Comparison of ENCODE assay signal across 12 cellular contexts in the genomic region with DNA sequence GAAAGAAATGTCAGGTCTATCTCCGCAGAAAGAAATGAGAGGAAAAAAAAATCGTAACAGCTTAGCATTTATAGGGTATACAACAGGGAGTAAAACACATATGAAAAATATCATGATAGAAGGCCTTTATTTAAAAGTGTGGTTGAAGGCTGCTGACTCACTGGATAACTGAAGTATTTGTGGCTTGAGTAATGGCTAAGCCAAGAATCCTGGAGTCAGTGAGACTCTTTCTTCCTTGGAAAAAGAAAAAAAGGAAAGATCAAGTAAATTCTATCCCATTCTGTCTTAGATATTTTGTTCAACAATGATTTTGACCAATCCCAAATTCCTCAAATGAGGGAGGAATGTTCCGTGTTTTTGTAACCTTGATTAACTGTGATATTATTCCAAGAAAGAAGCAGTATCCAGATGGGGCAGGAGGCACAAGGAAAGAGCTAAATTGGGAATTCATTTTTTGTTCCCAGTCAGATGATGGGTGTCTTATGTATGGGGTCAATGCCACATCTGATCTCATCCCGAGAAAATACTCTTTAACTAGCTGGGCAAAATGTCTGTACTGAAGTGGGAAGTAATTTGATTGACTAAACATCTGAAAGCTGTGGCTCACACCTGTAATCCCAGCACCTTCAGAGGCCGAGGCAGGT.
A peak's percentile ranks its signal among the peaks of the same experiment; 100 is the strongest.
DNase-seq lines count a peak whose midpoint lies in the region; ATAC-seq, FAIRE-seq and TF ChIP-seq lines count a peak whose summit lies in the region.
"Had no signal": no experiment of that assay in that cellular context is flagged by ENCODE, and none has a peak within 500 bp of the region (broad histone marks: within the 10 kb centered on the region; RNA-seq: fewer than 3 reads in every experiment).

No MANE protein-coding gene starts in this region.

- no peaks in the 10 kb centered on the region for H3K27me3 ChIP-seq in kidney epithelial cell (ENCODE audit: control insufficient read depth, insufficient read depth, low read length)
- no peaks in the 10 kb centered on the region for H3K27me3 ChIP-seq in CD4-positive, alpha-beta T cell (ENCODE audit: control insufficient read depth, insufficient read depth, low read length)

- no peak overlapping the region for H3K27ac Mint-ChIP-seq in activated CD4-positive, alpha-beta T cell treated with anti-CD3 and anti-CD28 coated beads, Interleukin-2, amount 10 ng/mL, durations not matched to agents 7 days and 5 days
- H3K27ac Mint-ChIP-seq in CD4-positive, alpha-beta T cell = no peak overlapping the region
- H3K27ac Mint-ChIP-seq: activated CD4-positive, alpha-beta T cell treated with anti-CD3 and anti-CD28 coated beads, Interleukin-2, amount 10 ng/mL, durations not matched to agents 24 days and 14 days; activated naive CD4-positive, alpha-beta T cell treated with anti-CD3 and anti-CD28 coated beads, Interleukin-2, amount 50 U/mL, for 24 hours had no signal

- intact Hi-C loops in CD4-positive, alpha-beta T cell (cut with DNase I, micrococcal nuclease) = no loop called here

- in situ Hi-C loops in ACHN (cut with HindIII; ENCODE audit: low pct_ligation_motif_present, low pct_unique_long_range_greater_than_20kb, low sequenced_read_pairs) (no loop called here), astrocyte of the cerebellum (cut with HindIII; ENCODE audit: low sequenced_read_pairs) (no loop called here)

- DNase-seq in ACHN (peak; percentile 92), HTR-8/SVneo (ENCODE audit: insufficient read length, low spot score) (peak; percentile 92), astrocyte of the cerebellum (ENCODE audit: low read depth) (peak; percentile 96), kidney epithelial cell (ENCODE audit: low read depth) (peak; percentile 88), NCI-H1930 (lab: John Stamatoyannopoulos, UW) (no peak)
- no peak for DNase-seq in activated CD4-positive, alpha-beta T cell treated with anti-CD3 and anti-CD28 coated beads, Interleukin-2, amount 10 ng/mL, durations not matched to agents 7 days and 5 days
- no peak for DNase-seq in CD4-positive, alpha-beta T cell
- DNase-seq: activated CD4-positive, alpha-beta T cell treated with anti-CD3 and anti-CD28 coated beads, Interleukin-2, amount 10 ng/mL, durations not matched to agents 24 days and 14 days; left ventricle myocardium superior had no signal

- peaks cover 2% of the 10 kb centered on the region for H3K9me3 Mint-ChIP-seq in activated CD4-positive, alpha-beta T cell treated with anti-CD3 and anti-CD28 coated beads, Interleukin-2, amount 10 ng/mL, durations not matched to agents 7 days and 5 days
- H3K9me3 Mint-ChIP-seq in CD4-positive, alpha-beta T cell = no peaks in the 10 kb centered on the region
- H3K9me3 Mint-ChIP-seq: activated CD4-positive, alpha-beta T cell treated with anti-CD3 and anti-CD28 coated beads, Interleukin-2, amount 10 ng/mL, durations not matched to agents 24 days and 14 days had no signal

- H3K27me3 Mint-ChIP-seq in activated CD4-positive, alpha-beta T cell treated with anti-CD3 and anti-CD28 coated beads, Interleukin-2, amount 10 ng/mL, durations not matched to agents 7 days and 5 days = no peaks in the 10 kb centered on the region
- H3K27me3 Mint-ChIP-seq in CD4-positive, alpha-beta T cell = no peaks in the 10 kb centered on the region
- H3K27me3 Mint-ChIP-seq: activated CD4-positive, alpha-beta T cell treated with anti-CD3 and anti-CD28 coated beads, Interleukin-2, amount 10 ng/mL, durations not matched to agents 24 days and 14 days; activated naive CD4-positive, alpha-beta T cell treated with anti-CD3 and anti-CD28 coated beads, Interleukin-2, amount 50 U/mL, for 24 hours had no signal

- TF ChIP-seq CTCF in astrocyte of the cerebellum (IDR thresholded peaks at IDR 0.05; ENCODE audit: low read depth, low read length, missing control alignments) = no peak
- no peak for TF ChIP-seq CTCF in kidney epithelial cell (IDR thresholded peaks at IDR 0.05; ENCODE audit: insufficient read depth, low read length, poor library complexity, severe bottlenecking)
- TF ChIP-seq CTCF in CD4-positive, alpha-beta T cell (IDR thresholded peaks at IDR 0.05) = no peak

- no peak overlapping the region for H3K4me3 ChIP-seq in astrocyte of the cerebellum (ENCODE audit: low read depth, low read length)
- H3K4me3 ChIP-seq in kidney epithelial cell (ENCODE audit: low read depth, low read length) = no peak overlapping the region
- H3K4me3 ChIP-seq: prostate gland had no signal

- FAIRE-seq in HTR-8/SVneo (lab: Jason Lieb, UNC) = peak; percentile 51

- no peaks in the 10 kb centered on the region for H3K9me3 ChIP-seq in CD4-positive, alpha-beta T cell (ENCODE audit: control insufficient read depth, low read length)
- H3K9me3 ChIP-seq: prostate gland had no signal

- no peaks in the 10 kb centered on the region for H3K4me1 Mint-ChIP-seq in activated CD4-positive, alpha-beta T cell treated with anti-CD3 and anti-CD28 coated beads, Interleukin-2, amount 10 ng/mL, durations not matched to agents 7 days and 5 days
- H3K4me1 Mint-ChIP-seq in CD4-positive, alpha-beta T cell (ENCODE audit: low read depth) = no peaks in the 10 kb centered on the region
- H3K4me1 Mint-ChIP-seq: activated CD4-positive, alpha-beta T cell treated with anti-CD3 and anti-CD28 coated beads, Interleukin-2, amount 10 ng/mL, durations not matched to agents 24 days and 14 days; activated naive CD4-positive, alpha-beta T cell treated with anti-CD3 and anti-CD28 coated beads, Interleukin-2, amount 50 U/mL, for 24 hours had no signal

- H3K36me3 ChIP-seq in kidney epithelial cell (ENCODE audit: control insufficient read depth, insufficient read depth, low read length) = no peaks in the 10 kb centered on the region
- H3K36me3 ChIP-seq: prostate gland had no signal

- ATAC-seq in CD4-positive, alpha-beta T cell (ENCODE audit: poor library complexity) = no peak
- no peak for ATAC-seq in GM18868 (IDR thresholded peaks at IDR 0.05; ENCODE audit: unreplicated experiment)
- ATAC-seq: left ventricle myocardium superior had no signal

- CTCF ChIA-PET in activated CD4-positive, alpha-beta T cell treated with anti-CD3 and anti-CD28 coated beads, Interleukin-2, amount 10 ng/mL, durations not matched to agents 7 days and 5 days (lab: Charles Lee) = interaction anchor here (0.7 kb wide), 1 partner anchor 1485 kb away, joined by 3 read pairs; no protein-coding TSS in a partner anchor
- CTCF ChIA-PET in CD4-positive, alpha-beta T cell (lab: Charles Lee) = no interaction called here

- no peak overlapping the region for H3K4me3 Mint-ChIP-seq in activated CD4-positive, alpha-beta T cell treated with anti-CD3 and anti-CD28 coated beads, Interleukin-2, amount 10 ng/mL, durations not matched to agents 7 days and 5 days
- H3K4me3 Mint-ChIP-seq in CD4-positive, alpha-beta T cell = no peak overlapping the region
- H3K4me3 Mint-ChIP-seq: activated CD4-positive, alpha-beta T cell treated with anti-CD3 and anti-CD28 coated beads, Interleukin-2, amount 10 ng/mL, durations not matched to agents 24 days and 14 days; activated naive CD4-positive, alpha-beta T cell treated with anti-CD3 and anti-CD28 coated beads, Interleukin-2, amount 50 U/mL, for 24 hours had no signal

- H3K27ac ChIP-seq in CD4-positive, alpha-beta T cell (ENCODE audit: low read depth, low read length) = no peak overlapping the region
- H3K27ac ChIP-seq: prostate gland had no signal

- POLR2A ChIA-PET in activated CD4-positive, alpha-beta T cell treated with anti-CD3 and anti-CD28 coated beads, Interleukin-2, amount 10 ng/mL, durations not matched to agents 7 days and 5 days (lab: Charles Lee) = interaction anchor here (0.6 kb wide), 1 partner anchor 87 kb away, joined by 5 read pairs; no protein-coding TSS in a partner anchor
- POLR2A ChIA-PET in CD4-positive, alpha-beta T cell (lab: Charles Lee) = interaction anchor here (0.7 kb wide), 1 partner anchor 268 kb away, joined by 3 read pairs; no protein-coding TSS in a partner anchor

- no peaks in the 10 kb centered on the region for H3K36me3 Mint-ChIP-seq in activated CD4-positive, alpha-beta T cell treated with anti-CD3 and anti-CD28 coated beads, Interleukin-2, amount 10 ng/mL, durations not matched to agents 7 days and 5 days (ENCODE audit: low read depth)
- no peaks in the 10 kb centered on the region for H3K36me3 Mint-ChIP-seq in CD4-positive, alpha-beta T cell (ENCODE audit: low read depth)
- H3K36me3 Mint-ChIP-seq: activated naive CD4-positive, alpha-beta T cell treated with anti-CD3 and anti-CD28 coated beads, Interleukin-2, amount 50 U/mL, for 24 hours had no signal

Comparison
In these comparisons a context has a peak if more than half of its experiments do, and no peak if none do; other contexts are left out.
1. DNase-seq: peak in ACHN (single experiment), HTR-8/SVneo (single experiment), astrocyte of the cerebellum (single experiment) and kidney epithelial cell (single experiment); none in NCI-H1930 (0 of 2), activated CD4-positive, alpha-beta T cell treated with anti-CD3 and anti-CD28 coated beads, Interleukin-2, amount 10 ng/mL, durations not matched to agents 7 days and 5 days (single experiment) and CD4-positive, alpha-beta T cell (0 of 10).